Comparison of ENCODE assay signal across 18 cellular contexts in genomic region chr16:28592511-28592910, GRCh38. TPM values are rescaled to one million over a fixed set of nuclear protein-coding genes. Genes with fewer than 3 reads are reported as not detected.
"Had no signal": no experiment of that assay in that cellular context is flagged by ENCODE, and none has a peak within 500 bp of the region (broad histone marks: within the 10 kb centered on the region; RNA-seq: fewer than 3 reads in every experiment).

No MANE protein-coding gene starts in this region.

- H3K4me3 Mint-ChIP-seq: type B pancreatic cell had no signal

- H3K36me3 ChIP-seq: colonic mucosa, ovary had no signal

- H3K4me1 ChIP-seq: colonic mucosa had no signal

- H3K9me3 Mint-ChIP-seq: type B pancreatic cell had no signal

- ATAC-seq: esophagus mucosa, heart right ventricle, left lobe of liver had no signal

- H3K27ac ChIP-seq: colonic mucosa, gastrocnemius medialis, heart right ventricle, ovary, right atrium auricular region had no signal

- H3K27me3 Mint-ChIP-seq: type B pancreatic cell had no signal

- DNase-seq: colonic mucosa; dermis blood vessel endothelial cell; gastrocnemius medialis; heart right ventricle; hypothalamus; mammary epithelial cell; ovary; small intestine; stimulated activated CD4-positive, alpha-beta T cell treated with anti-CD3 and anti-CD28 coated beads, Interleukin-12 subunit alpha, Interleukin-12 subunit beta, amount 100 ng/mL, for 4 hours; stimulated activated naive CD4-positive, alpha-beta T cell treated with Interleukin-2 at 50 U/mL for 16 hours had no signal

- H3K27me3 ChIP-seq: colonic mucosa, gastrocnemius medialis, heart right ventricle, ovary, right atrium auricular region had no signal

- H3K4me3 ChIP-seq: colonic mucosa, gastrocnemius medialis, heart right ventricle, ovary, right atrium auricular region had no signal

- H3K27ac Mint-ChIP-seq: type B pancreatic cell had no signal

- H3K9me3 ChIP-seq: colonic mucosa, gastrocnemius medialis, heart right ventricle, ovary, right atrium auricular region had no signal

RNA-seq across cellular contexts. Expression of gene SULT1A2, which starts 4.3 kb away (rescaled TPM):
- total RNA-seq: dermis blood vessel endothelial cell, lower leg skin had no signal
- polyA plus RNA-seq: fibroblast of lung, neural cell had no signal

RNA-seq across cellular contexts. Expression of gene SULT1A1, which starts 17.3 kb away (rescaled TPM):
- polyA plus RNA-seq: neural cell had no signal

RNA-seq across cellular contexts. Expression of gene NPIPB8, which starts 45.4 kb away (rescaled TPM):
- total RNA-seq: lower leg skin, right atrium auricular region had no signal
- polyA plus RNA-seq: fibroblast of lung, heart right ventricle, mammary epithelial cell, neural cell, ovary, thymus had no signal

RNA-seq across cellular contexts. Expression of gene NUPR1, which starts 53.7 kb away (rescaled TPM):
- polyA plus RNA-seq: neural cell had no signal
